In genomic region chr10:110221721-110222261, GRCh38 we compare ENCODE assay signal across 8 cellular contexts. TPM values are rescaled to one million over a fixed set of nuclear protein-coding genes. Genes with fewer than 3 reads are reported as not detected.
DNase-seq lines count a peak whose midpoint lies in the region; ATAC-seq lines count a peak whose summit lies in the region.

No MANE protein-coding gene starts in this region.

- H2BK5ac ChIP-seq in mesendoderm (ENCODE audit: low read length) = no peak overlapping the region

- H3K27me3 Mint-ChIP-seq in activated CD8-positive, alpha-beta T cell treated with anti-CD3 and anti-CD28 coated beads, Interleukin-2, amount 10 ng/mL, durations not matched to agents 7 days and 5 days (ENCODE audit: low read depth) = peaks cover 3% of the 10 kb centered on the region

- H3K56ac ChIP-seq in mesendoderm (ENCODE audit: low read length) = peak overlapping the region; percentile 17

- H3K36me3 Mint-ChIP-seq in activated CD8-positive, alpha-beta T cell treated with anti-CD3 and anti-CD28 coated beads, Interleukin-2, amount 10 ng/mL, durations not matched to agents 7 days and 5 days (ENCODE audit: low read depth) = no peaks in the 10 kb centered on the region

- no CpG with 5 or more reads among the region's 20 CpGs for whole genome bisulfite sequencing in mesendoderm (ENCODE audit: extremely low coverage, insufficient coverage, low lambda C conversion rate)

- H3K79me2 ChIP-seq in mesendoderm (ENCODE audit: control insufficient read depth, insufficient read depth, low read length) = no peaks in the 10 kb centered on the region

- H3K27ac Mint-ChIP-seq in activated CD8-positive, alpha-beta T cell treated with anti-CD3 and anti-CD28 coated beads, Interleukin-2, amount 10 ng/mL, durations not matched to agents 7 days and 5 days = peak overlapping the region; percentile 43

- CTCF ChIA-PET in activated CD8-positive, alpha-beta T cell treated with anti-CD3 and anti-CD28 coated beads, Interleukin-2, amount 10 ng/mL, durations not matched to agents 7 days and 5 days (lab: Charles Lee) = interaction anchor here (0.7 to 4.2 kb wide), 12 partner anchors 9 to 83 kb away, joined by 3 to 63 read pairs (median 4); partner anchors contain the start of gene SMNDC1

- H3K79me1 ChIP-seq in mesendoderm (ENCODE audit: low read length) = no peaks in the 10 kb centered on the region

- peak overlapping the region; percentile 45 for H3K4me3 Mint-ChIP-seq in activated CD8-positive, alpha-beta T cell treated with anti-CD3 and anti-CD28 coated beads, Interleukin-2, amount 10 ng/mL, durations not matched to agents 7 days and 5 days

- ATAC-seq in HG03039 (IDR thresholded peaks at IDR 0.05; ENCODE audit: unreplicated experiment) = peak; percentile 43
- peak; percentile 71 for ATAC-seq in activated CD8-positive, alpha-beta T cell treated with anti-CD3 and anti-CD28 coated beads, Interleukin-2, amount 10 ng/mL, durations not matched to agents 7 days and 5 days

- no peak overlapping the region for H2BK15ac ChIP-seq in mesendoderm (replicated peaks; ENCODE audit: low read depth)

- no peak overlapping the region for H2BK120ac ChIP-seq in mesendoderm (ENCODE audit: low read depth, low read length)

- H3K4me1 Mint-ChIP-seq in activated CD8-positive, alpha-beta T cell treated with anti-CD3 and anti-CD28 coated beads, Interleukin-2, amount 10 ng/mL, durations not matched to agents 7 days and 5 days (ENCODE audit: low read depth) = peaks cover 66% of the 10 kb centered on the region

- H3K4ac ChIP-seq in mesendoderm (ENCODE audit: low read depth, low read length) = no peak overlapping the region

- no peak overlapping the region for H4K5ac ChIP-seq in mesendoderm (ENCODE audit: low read length)

- H3K36me3 ChIP-seq in mesendoderm (ENCODE audit: control insufficient read depth, insufficient read depth, low read length) = no peaks in the 10 kb centered on the region

- no peak overlapping the region for H3K18ac ChIP-seq in mesendoderm (ENCODE audit: low read length)

- DNase-seq in NCI-H82 (lab: John Stamatoyannopoulos, UW) (peak; percentile 37), NCI-H82 treated with DMSO at 0.1 percent for 48 hours (lab: John Stamatoyannopoulos, UW; ENCODE audit: unreplicated experiment) (no peak), NCI-H226 (peak; percentile 94), mesendoderm (peak; percentile 93)
- peak; percentile 82 for DNase-seq in activated CD8-positive, alpha-beta T cell treated with anti-CD3 and anti-CD28 coated beads, Interleukin-2, amount 10 ng/mL, durations not matched to agents 7 days and 5 days
- DNase-seq in effector CD4-positive, alpha-beta T cell = peak; percentile 72
- DNase-seq in stimulated activated CD8-positive, alpha-beta memory T cell treated with anti-CD3 and anti-CD28 coated beads, Interleukin-15, amount 100 ng/mL, for 48 hours (ENCODE audit: low read depth in 2 of 2) = peak; percentile 68 to 74

- no peaks in the 10 kb centered on the region for H3K27me3 ChIP-seq in mesendoderm (ENCODE audit: insufficient read depth, low read length, poor library complexity)

- H3K4me2 ChIP-seq in mesendoderm (ENCODE audit: low read length) = peak overlapping the region; percentile 30

- POLR2A ChIA-PET in activated CD8-positive, alpha-beta T cell treated with anti-CD3 and anti-CD28 coated beads, Interleukin-2, amount 10 ng/mL, durations not matched to agents 7 days and 5 days (lab: Charles Lee) = interaction anchor here (0.7 to 3.9 kb wide), 3 partner anchors 11 to 330 kb away, joined by 3 to 29 read pairs (median 3); no protein-coding TSS in a partner anchor

- peak overlapping the region; percentile 32 for H3K9ac ChIP-seq in mesendoderm (ENCODE audit: low read length)

- peaks cover 8% of the 10 kb centered on the region for H3K4me1 ChIP-seq in mesendoderm (ENCODE audit: control insufficient read depth, low read depth, low read length)

- no peak overlapping the region for H3K23ac ChIP-seq in mesendoderm (ENCODE audit: low read length)

- H4K8ac ChIP-seq in mesendoderm (ENCODE audit: low read depth, low read length) = no peak overlapping the region

- no peak overlapping the region for H2AK5ac ChIP-seq in mesendoderm (ENCODE audit: low read length)

- no peak overlapping the region for H3K4me3 ChIP-seq in mesendoderm (ENCODE audit: low read length)

- no peaks in the 10 kb centered on the region for H3K9me3 Mint-ChIP-seq in activated CD8-positive, alpha-beta T cell treated with anti-CD3 and anti-CD28 coated beads, Interleukin-2, amount 10 ng/mL, durations not matched to agents 7 days and 5 days (ENCODE audit: insufficient read depth)

- no peak overlapping the region for H3K27ac ChIP-seq in mesendoderm (ENCODE audit: low read depth, low read length)

RNA-seq across cellular contexts. Expression of gene MXI1, which starts 14.4 kb away (rescaled TPM):
- 10 to 100 TPM; 11.3 to 12.3 TPM for total RNA-seq in activated CD8-positive, alpha-beta T cell treated with anti-CD3 and anti-CD28 coated beads, Interleukin-2, amount 10 ng/mL, durations not matched to agents 7 days and 5 days
- polyA plus RNA-seq in mesendoderm (2013, experiment 1 of 2) = 4.7 TPM
- polyA plus RNA-seq in mesendoderm (2013, experiment 2 of 2) = 4.4 TPM
